Comparison of ENCODE assay signal across 8 cellular contexts in genomic region chr19:21604351-21604926, GRCh38.
A peak's percentile ranks its signal among the peaks of the same experiment; 100 is the strongest.
DNase-seq lines count a peak whose midpoint lies in the region; ATAC-seq, FAIRE-seq and TF ChIP-seq lines count a peak whose summit lies in the region.

No MANE protein-coding gene starts in this region.

- no peaks in the 10 kb centered on the region for H3K36me3 ChIP-seq in CD4-positive, alpha-beta memory T cell (ENCODE audit: insufficient read depth, low read length)
- no peaks in the 10 kb centered on the region for H3K36me3 ChIP-seq in Karpas-422 (ENCODE audit: insufficient read depth, low read length)
- no peaks in the 10 kb centered on the region for H3K36me3 ChIP-seq in kidney (ENCODE audit: control insufficient read depth in 1 of 2, insufficient read depth in 2 of 2, low read length in 2 of 2)

- no peaks in the 10 kb centered on the region for H3K79me2 ChIP-seq in Karpas-422 (ENCODE audit: low read length)

- no peak for ATAC-seq in stimulated activated memory B cell treated with anti-CD40 and anti-IgM and Interleukin-4, amounts not matched to agents 10 μg/mL and 1 μg/mL and 100 μg/mL, for 72 hours

- no peaks in the 10 kb centered on the region for H3K9me3 ChIP-seq in CD4-positive, alpha-beta memory T cell (ENCODE audit: control insufficient read depth in 1 of 2, low read length in 2 of 2)
- H3K9me3 ChIP-seq in Karpas-422 (ENCODE audit: low read length) (no peaks in the 10 kb centered on the region), kidney (ENCODE audit: control insufficient read depth in 1 of 2, low read length in 2 of 2) (no peaks in the 10 kb centered on the region)

- H3K4me2 ChIP-seq in Karpas-422 (ENCODE audit: low read depth, low read length, poor library complexity, severe bottlenecking) = peak overlapping the region; percentile 75

- H3K27me3 Mint-ChIP-seq in CD4-positive, alpha-beta memory T cell = no peaks in the 10 kb centered on the region
- H3K27me3 Mint-ChIP-seq in stimulated activated memory B cell treated with anti-CD40 and anti-IgM and Interleukin-4, amounts not matched to agents 10 μg/mL and 1 μg/mL and 100 μg/mL, for 72 hours = no peaks in the 10 kb centered on the region

- H3K27ac Mint-ChIP-seq in CD4-positive, alpha-beta memory T cell = peak overlapping the region; percentile 70 to 94 (median 93)
- peak overlapping the region; percentile 92 for H3K27ac Mint-ChIP-seq in stimulated activated memory B cell treated with anti-CD40 and anti-IgM and Interleukin-4, amounts not matched to agents 10 μg/mL and 1 μg/mL and 100 μg/mL, for 72 hours

- POLR2A ChIA-PET in CD4-positive, alpha-beta memory T cell (lab: Charles Lee; ENCODE audit: partially characterized antibody) = interaction anchor here (0.8 to 1.8 kb wide), 8 partner anchors 18 to 275 kb away, joined by 3 to 14 read pairs (median 4); partner anchors contain the start of genes ZNF100, ZNF429, ZNF43 and ZNF493

- H3K9ac ChIP-seq in Karpas-422 (ENCODE audit: low read length) (peak overlapping the region; percentile 61), kidney (ENCODE audit: low read length in 2 of 2) (peak overlapping the region; percentile 67 to 73)

- H4K20me1 ChIP-seq in Karpas-422 (ENCODE audit: insufficient read depth, low read depth, low read length) = no peaks in the 10 kb centered on the region

- intact Hi-C loops in CD4-positive, alpha-beta memory T cell (cut with micrococcal nuclease) = no loop called here
- intact Hi-C loops in kidney (cut with DNase I) = no loop called here

- peak overlapping the region; percentile 86 to 95 (median 90) for H3K4me3 Mint-ChIP-seq in CD4-positive, alpha-beta memory T cell
- peak overlapping the region; percentile 85 for H3K4me3 Mint-ChIP-seq in stimulated activated memory B cell treated with anti-CD40 and anti-IgM and Interleukin-4, amounts not matched to agents 10 μg/mL and 1 μg/mL and 100 μg/mL, for 72 hours

- FAIRE-seq in kidney (lab: Jason Lieb, UNC) = no peak

- peak overlapping the region; percentile 45 to 62 for H3K4me3 ChIP-seq in CD4-positive, alpha-beta memory T cell (ENCODE audit: low read length in 2 of 2)
- H3K4me3 ChIP-seq in Karpas-422 (ENCODE audit: low read length) (peak overlapping the region; percentile 69), kidney (ENCODE audit: low read length in 2 of 2) (peak overlapping the region; percentile 66 to 76)

- no peaks in the 10 kb centered on the region for H3K27me3 ChIP-seq in CD4-positive, alpha-beta memory T cell (ENCODE audit: insufficient read depth, low read length)
- no peaks in the 10 kb centered on the region for H3K27me3 ChIP-seq in Karpas-422 (ENCODE audit: low read length)

- peaks cover 0 to 3% (median 0%) of the 10 kb centered on the region in 8 donors for H3K9me3 Mint-ChIP-seq in CD4-positive, alpha-beta memory T cell
- H3K9me3 Mint-ChIP-seq in stimulated activated memory B cell treated with anti-CD40 and anti-IgM and Interleukin-4, amounts not matched to agents 10 μg/mL and 1 μg/mL and 100 μg/mL, for 72 hours = peaks cover 3% of the 10 kb centered on the region

- CTCF ChIA-PET in CD4-positive, alpha-beta memory T cell (lab: Charles Lee; ENCODE audit: partially characterized antibody) = interaction anchor here (0.8 kb wide), 1 partner anchor 35 kb away, joined by 3 read pairs; no protein-coding TSS in a partner anchor

- peaks cover 18% of the 10 kb centered on the region for H3K4me1 ChIP-seq in CD4-positive, alpha-beta memory T cell (ENCODE audit: insufficient read depth, low read length)
- peaks cover 19% of the 10 kb centered on the region for H3K4me1 ChIP-seq in Karpas-422 (ENCODE audit: low read length)
- H3K4me1 ChIP-seq in kidney (ENCODE audit: control insufficient read depth in 1 of 2, insufficient read depth in 1 of 2, low read depth in 1 of 2, low read length in 2 of 2) = peaks cover 11 to 18% of the 10 kb centered on the region in 2 donors

- H2AFZ ChIP-seq in Karpas-422 (ENCODE audit: low read length) = peak overlapping the region; percentile 77

- H3K9me2 ChIP-seq in Karpas-422 (replicated peaks; ENCODE audit: insufficient read depth, low read length) = no peaks in the 10 kb centered on the region

- peaks cover 10 to 25% (median 19%) of the 10 kb centered on the region in 4 donors for H3K4me1 Mint-ChIP-seq in CD4-positive, alpha-beta memory T cell
- peaks cover 22% of the 10 kb centered on the region for H3K4me1 Mint-ChIP-seq in stimulated activated memory B cell treated with anti-CD40 and anti-IgM and Interleukin-4, amounts not matched to agents 10 μg/mL and 1 μg/mL and 100 μg/mL, for 72 hours

- H3K27ac ChIP-seq in CD4-positive, alpha-beta memory T cell (ENCODE audit: low read depth, low read length) = peak overlapping the region; percentile 33
- H3K27ac ChIP-seq in Karpas-422 (ENCODE audit: low read length) (no peak overlapping the region), kidney (ENCODE audit: low read depth in 2 of 2, low read length in 2 of 2) (peak overlapping the region; percentile 47 to 76)

- peak in 3 of 5 donors; percentile 29 to 35 (median 29) for DNase-seq in CD4-positive, alpha-beta memory T cell
- DNase-seq in Karpas-422 (peak; percentile 62), astrocyte of the hippocampus (ENCODE audit: low read depth, low spot score) (peak; percentile 69), kidney (no peak), NCI-H2227 treated with DMSO at 0.1 percent for 48 hours (lab: John Stamatoyannopoulos, UW) (no peak), cerebellum (ENCODE audit: low spot score) (no peak), NCI-H526 treated with DMSO at 0.1 percent for 48 hours (lab: John Stamatoyannopoulos, UW) (no peak)

- no peak for TF ChIP-seq CTCF in kidney (IDR thresholded peaks at IDR 0.05; ENCODE audit: borderline replicate concordance, extremely low read depth, insufficient read depth)

- H3K36me3 Mint-ChIP-seq in CD4-positive, alpha-beta memory T cell = no peaks in the 10 kb centered on the region
- peaks cover 4% of the 10 kb centered on the region for H3K36me3 Mint-ChIP-seq in stimulated activated memory B cell treated with anti-CD40 and anti-IgM and Interleukin-4, amounts not matched to agents 10 μg/mL and 1 μg/mL and 100 μg/mL, for 72 hours

Comparison
In these comparisons a context has a peak if more than half of its experiments do, and no peak if none do; other contexts are left out.
1. DNase-seq: peak in CD4-positive, alpha-beta memory T cell (3 of 5), Karpas-422 (single experiment) and astrocyte of the hippocampus (single experiment); none in kidney (single experiment), NCI-H2227 treated with DMSO at 0.1 percent for 48 hours (single experiment), cerebellum (single experiment) and NCI-H526 treated with DMSO at 0.1 percent for 48 hours (single experiment).
2. Peak in every context shown above with its lines, with median percentiles within 50 percentile points of each other: H3K4me3 ChIP-seq.